ENCODE assay signal across 8 cellular contexts in the genomic region with DNA sequence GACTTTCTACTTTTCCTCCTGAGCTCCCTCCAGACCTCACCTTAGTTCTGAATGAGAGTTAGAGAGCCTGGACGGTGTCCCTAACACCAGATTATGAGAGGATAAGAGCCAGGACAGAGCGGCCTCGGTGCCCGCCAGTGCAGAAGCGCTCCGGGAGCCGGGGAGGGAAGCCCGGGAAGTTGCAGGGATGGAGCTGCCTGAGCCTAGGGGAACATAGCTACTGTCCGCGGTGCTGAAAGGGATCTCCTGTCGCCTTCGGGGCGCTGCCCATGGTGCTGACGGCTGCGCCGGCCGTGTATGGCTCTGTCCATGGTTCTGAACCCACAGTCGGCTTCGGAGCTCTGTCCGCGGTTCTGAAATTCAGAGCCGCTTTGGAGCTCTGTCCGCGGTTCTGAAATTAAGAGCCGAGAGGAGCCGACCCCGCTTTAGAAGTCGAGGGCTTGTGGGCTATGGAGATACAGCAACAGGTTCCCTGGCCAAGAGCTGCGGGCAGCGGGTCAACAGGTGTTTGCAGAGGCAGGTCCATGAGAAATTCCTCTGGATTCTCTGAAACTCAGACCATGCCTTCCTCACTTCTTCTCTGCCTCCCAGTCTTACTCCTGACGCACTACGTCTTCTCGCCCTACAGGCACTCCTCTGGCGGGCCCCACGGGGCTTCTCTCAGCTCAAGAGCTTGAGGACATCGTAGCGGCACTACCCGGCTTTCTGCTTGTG. TPM values are rescaled to one million over a fixed set of nuclear protein-coding genes. Genes with fewer than 3 reads are reported as not detected.
DNase-seq lines count a peak whose midpoint lies in the region; ATAC-seq and TF ChIP-seq lines count a peak whose summit lies in the region.

No MANE protein-coding gene starts in this region.

- intact Hi-C loops in esophagus muscularis mucosa (cut with DNase I), result no loop called here

- peak overlapping the region in 1 of 4 donors; percentile 52 for H3K4me3 Mint-ChIP-seq in CD4-positive, CD25-positive, alpha-beta regulatory T cell

- TF ChIP-seq POLR2A in esophagus muscularis mucosa (IDR thresholded peaks at IDR 0.05; ENCODE audit: low read depth), result peak; percentile 39

- H3K27ac Mint-ChIP-seq in CD4-positive, CD25-positive, alpha-beta regulatory T cell, result no peak overlapping the region

- ATAC-seq in CD4-positive, CD25-positive, alpha-beta regulatory T cell (ENCODE audit: low read depth in 2 of 2), result peak; percentile 85 to 88

- H3K27me3 Mint-ChIP-seq in CD4-positive, CD25-positive, alpha-beta regulatory T cell, result peaks cover 20% of the 10 kb centered on the region

- peaks cover 22% of the 10 kb centered on the region for H3K27me3 ChIP-seq in CD4-positive, CD25-positive, alpha-beta regulatory T cell (ENCODE audit: control insufficient read depth, insufficient read depth, low read length)
- no peaks in the 10 kb centered on the region for H3K27me3 ChIP-seq in esophagus muscularis mucosa

- no peaks in the 10 kb centered on the region for H3K4me1 ChIP-seq in CD4-positive, CD25-positive, alpha-beta regulatory T cell (ENCODE audit: control insufficient read depth, insufficient read depth, low read length, poor library complexity, severe bottlenecking)
- H3K4me1 ChIP-seq in esophagus muscularis mucosa, result peaks cover 36 to 44% (median 40%) of the 10 kb centered on the region in 4 donors

- H3K4me1 Mint-ChIP-seq in CD4-positive, CD25-positive, alpha-beta regulatory T cell, result peaks cover 2 to 13% (median 4%) of the 10 kb centered on the region in 4 donors

- no peaks in the 10 kb centered on the region for H3K36me3 ChIP-seq in CD4-positive, CD25-positive, alpha-beta regulatory T cell (ENCODE audit: control insufficient read depth, insufficient read depth, low read length)
- H3K36me3 ChIP-seq in esophagus muscularis mucosa, result peaks cover 0 to 52% (median 30%) of the 10 kb centered on the region in 4 donors

- no peak for TF ChIP-seq CTCF in HFF-Myc (IDR thresholded peaks at IDR 0.05; ENCODE audit: low read depth, low read length, missing control alignments)
- peak in 2 of 3 experiments; percentile 12 to 35 for TF ChIP-seq CTCF in esophagus muscularis mucosa (IDR thresholded peaks at IDR 0.05)

- no peaks in the 10 kb centered on the region for H3K9me3 ChIP-seq in CD4-positive, CD25-positive, alpha-beta regulatory T cell (ENCODE audit: control insufficient read depth in 2 of 2, low read length in 2 of 2)
- H3K9me3 ChIP-seq in esophagus muscularis mucosa, result peaks cover 0 to 3% (median 0%) of the 10 kb centered on the region in 4 donors

- DNase-seq in CD4-positive, CD25-positive, alpha-beta regulatory T cell, result peak; percentile 69 to 86 (median 75)
- peak; percentile 73 for DNase-seq in HFF-Myc (ENCODE audit: extremely low read depth, low read depth)
- DNase-seq in activated T-cell treated with anti-CD3 and anti-CD28 coated beads, Interleukin-2, amount 50 U/mL, for 48 hours, result peak; percentile 94 to 95
- DNase-seq in esophagus muscularis mucosa (ENCODE audit: extremely low spot score), result peak; percentile 96
- DNase-seq in mucosa of gallbladder (ENCODE audit: low spot score), result peak; percentile 94
- DNase-seq in stimulated activated CD8-positive, alpha-beta memory T cell treated with anti-CD3 and anti-CD28 coated beads, Interleukin-7, amount 100 ng/mL, for 1 hour (ENCODE audit: low read depth in 2 of 2), result peak; percentile 75 to 86
- no peak for DNase-seq in COR-L47 (lab: John Stamatoyannopoulos, UW)

- H3K36me3 Mint-ChIP-seq in CD4-positive, CD25-positive, alpha-beta regulatory T cell, result no peaks in the 10 kb centered on the region

- H3K4me3 ChIP-seq in CD4-positive, CD25-positive, alpha-beta regulatory T cell (ENCODE audit: low read depth, low read length), result no peak overlapping the region
- H3K4me3 ChIP-seq in HFF-Myc (replicated peaks; ENCODE audit: low read depth, low read length) (no peak overlapping the region), esophagus muscularis mucosa (no peak overlapping the region)

- H3K9me3 Mint-ChIP-seq in CD4-positive, CD25-positive, alpha-beta regulatory T cell, result peaks cover 0 to 6% (median 0%) of the 10 kb centered on the region in 7 donors

- no peak for TF ChIP-seq EP300 in esophagus muscularis mucosa (IDR thresholded peaks at IDR 0.05)

- H3K27ac ChIP-seq in CD4-positive, CD25-positive, alpha-beta regulatory T cell (ENCODE audit: insufficient read depth, low read length, poor library complexity, severe bottlenecking), result no peak overlapping the region
- H3K27ac ChIP-seq in esophagus muscularis mucosa (replicated peaks in 1 of 4), result peak overlapping the region in 3 of 4 donors; percentile 46 to 72 (median 57)

- 19% methylated on average over 27 of the region's 38 CpGs for WGBS in esophagus muscularis mucosa

TF ChIP-seq in PFSK-1, 5 proteins besides CTCF, POLR2A, EP300 and RAD21:
- peak; percentile 100 for TF ChIP-seq SIN3A (IDR thresholded peaks at IDR 0.05; ENCODE audit: borderline replicate concordance, insufficient read depth, low read length)
- peak; percentile 83; the same call in 1 of the 2 replicates for TF ChIP-seq TAF1 (IDR thresholded peaks at IDR 0.05; ENCODE audit: borderline replicate concordance, insufficient read depth, low read length)
- TF ChIP-seq FOXP2 (optimal IDR thresholded peaks at IDR 0.05; ENCODE audit: borderline replicate concordance, extremely low read depth, extremely low read length, insufficient read depth), result peak; percentile 93
- peak; percentile 36; the same call in 1 of the 2 replicates for TF ChIP-seq POLR2AphosphoS5 (IDR thresholded peaks at IDR 0.05; ENCODE audit: low read depth, low read length)
- TF ChIP-seq, protein P1, sequence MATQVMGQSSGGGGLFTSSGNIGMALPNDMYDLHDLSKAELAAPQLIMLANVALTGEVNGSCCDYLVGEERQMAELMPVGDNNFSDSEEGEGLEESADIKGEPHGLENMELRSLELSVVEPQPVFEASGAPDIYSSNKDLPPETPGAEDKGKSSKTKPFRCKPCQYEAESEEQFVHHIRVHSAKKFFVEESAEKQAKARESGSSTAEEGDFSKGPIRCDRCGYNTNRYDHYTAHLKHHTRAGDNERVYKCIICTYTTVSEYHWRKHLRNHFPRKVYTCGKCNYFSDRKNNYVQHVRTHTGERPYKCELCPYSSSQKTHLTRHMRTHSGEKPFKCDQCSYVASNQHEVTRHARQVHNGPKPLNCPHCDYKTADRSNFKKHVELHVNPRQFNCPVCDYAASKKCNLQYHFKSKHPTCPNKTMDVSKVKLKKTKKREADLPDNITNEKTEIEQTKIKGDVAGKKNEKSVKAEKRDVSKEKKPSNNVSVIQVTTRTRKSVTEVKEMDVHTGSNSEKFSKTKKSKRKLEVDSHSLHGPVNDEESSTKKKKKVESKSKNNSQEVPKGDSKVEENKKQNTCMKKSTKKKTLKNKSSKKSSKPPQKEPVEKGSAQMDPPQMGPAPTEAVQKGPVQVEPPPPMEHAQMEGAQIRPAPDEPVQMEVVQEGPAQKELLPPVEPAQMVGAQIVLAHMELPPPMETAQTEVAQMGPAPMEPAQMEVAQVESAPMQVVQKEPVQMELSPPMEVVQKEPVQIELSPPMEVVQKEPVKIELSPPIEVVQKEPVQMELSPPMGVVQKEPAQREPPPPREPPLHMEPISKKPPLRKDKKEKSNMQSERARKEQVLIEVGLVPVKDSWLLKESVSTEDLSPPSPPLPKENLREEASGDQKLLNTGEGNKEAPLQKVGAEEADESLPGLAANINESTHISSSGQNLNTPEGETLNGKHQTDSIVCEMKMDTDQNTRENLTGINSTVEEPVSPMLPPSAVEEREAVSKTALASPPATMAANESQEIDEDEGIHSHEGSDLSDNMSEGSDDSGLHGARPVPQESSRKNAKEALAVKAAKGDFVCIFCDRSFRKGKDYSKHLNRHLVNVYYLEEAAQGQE (IDR thresholded peaks at IDR 0.05; ENCODE audit: insufficient read depth in 1 of 2, low read depth in 2 of 2, low read length in 2 of 2), result peak; percentile 97 to 98
TF ChIP-seq in PFSK-1: peak in this region for 5.

RNA-seq across cellular contexts. Expression of a gene that starts 0.8 kb away (rescaled TPM):
- not detected for total RNA-seq in CD4-positive, CD25-positive, alpha-beta regulatory T cell
- polyA plus RNA-seq in CD4-positive, CD25-positive, alpha-beta regulatory T cell, result not detected
- not detected for polyA plus RNA-seq in PFSK-1 (2012; ENCODE audit: insufficient read length, low read depth)
- total RNA-seq in esophagus muscularis mucosa (1 to 10 TPM; 1.2 to 2.9 (median 1.5) TPM), mucosa of gallbladder (1.5 TPM)

RNA-seq across cellular contexts. Expression of a gene that starts 17.0 kb away (rescaled TPM):
- total RNA-seq in CD4-positive, CD25-positive, alpha-beta regulatory T cell, result 22.7 TPM
- polyA plus RNA-seq in CD4-positive, CD25-positive, alpha-beta regulatory T cell, result 10 to 100 TPM; 80.4 to 96.9 (median 84.5) TPM
- 55.7 TPM for polyA plus RNA-seq in PFSK-1 (2012; ENCODE audit: insufficient read length, low read depth)
- 10 to 100 TPM; 46.1 to 51.5 (median 48.7) TPM for total RNA-seq in esophagus muscularis mucosa
- total RNA-seq in mucosa of gallbladder, result 32.8 TPM

RNA-seq across cellular contexts. Expression of a gene that starts 45.1 kb away (rescaled TPM):
- total RNA-seq in CD4-positive, CD25-positive, alpha-beta regulatory T cell, result 9.6 TPM
- polyA plus RNA-seq in CD4-positive, CD25-positive, alpha-beta regulatory T cell, result 1 to 10 TPM; 4.4 to 9.3 (median 5.7) TPM
- 11.7 TPM for polyA plus RNA-seq in PFSK-1 (2012; ENCODE audit: insufficient read length, low read depth)
- total RNA-seq in esophagus muscularis mucosa, result 10 to 100 TPM; 28.7 to 50.4 (median 37.7) TPM
- total RNA-seq in mucosa of gallbladder, result 20.3 TPM

RNA-seq across cellular contexts. Expression of a gene that starts 50.1 kb away (rescaled TPM):
- total RNA-seq in CD4-positive, CD25-positive, alpha-beta regulatory T cell, result 3.4 TPM
- polyA plus RNA-seq in CD4-positive, CD25-positive, alpha-beta regulatory T cell, result 1 to 10 TPM in 3 of 4 donors, under 1 TPM in 1; 0.83 to 2.3 (median 1.6) TPM
- 15.0 TPM for polyA plus RNA-seq in PFSK-1 (2012; ENCODE audit: insufficient read length, low read depth)
- 1 to 10 TPM in 3 of 4 donors, under 1 TPM in 1; 0.50 to 3.6 (median 1.7) TPM for total RNA-seq in esophagus muscularis mucosa
- total RNA-seq in mucosa of gallbladder, result 19.0 TPM

RNA-seq across cellular contexts. Expression of a gene that starts 58.6 kb away (rescaled TPM):
- total RNA-seq in CD4-positive, CD25-positive, alpha-beta regulatory T cell, result 29.5 TPM
- polyA plus RNA-seq in CD4-positive, CD25-positive, alpha-beta regulatory T cell, result 10 to 100 TPM; 27.1 to 38.7 (median 32.8) TPM
- polyA plus RNA-seq in PFSK-1 (2012; ENCODE audit: insufficient read length, low read depth), result 52.1 TPM
- total RNA-seq in esophagus muscularis mucosa, result 10 to 100 TPM; 17.8 to 33.3 (median 20.2) TPM
- total RNA-seq in mucosa of gallbladder, result 61.2 TPM
